Comparison of ENCODE assay signal across 19 cellular contexts in genomic region chr2:10514287-10514686, GRCh38.
DNase-seq lines count a peak whose midpoint lies in the region; ATAC-seq and TF ChIP-seq lines count a peak whose summit lies in the region.
"Had no signal": no experiment of that assay in that cellular context is flagged by ENCODE, and none has a peak within 500 bp of the region (broad histone marks: within the 10 kb centered on the region; RNA-seq: fewer than 3 reads in every experiment).

No MANE protein-coding gene starts in this region.

- no peaks in the 10 kb centered on the region for H3K27me3 Mint-ChIP-seq in activated T-cell treated with anti-CD3 and anti-CD28 coated beads, Interleukin-2, amount 50 U/mL, for 24 hours
- H3K27me3 Mint-ChIP-seq: T-helper 17 cell had no signal

- H3K27ac ChIP-seq in upper lobe of right lung = no peak overlapping the region
- H3K27ac ChIP-seq: BLaER1 treated with 17β-estradiol and CSF1 and Interleukin-3, amounts not matched to agents 10 nM and 100 nM; parathyroid adenoma had no signal

- no peak overlapping the region for H3K4me3 Mint-ChIP-seq in activated T-cell treated with anti-CD3 and anti-CD28 coated beads, Interleukin-2, amount 50 U/mL, for 24 hours
- H3K4me3 Mint-ChIP-seq: activated CD4-positive, alpha-beta T cell treated with anti-CD3 and anti-CD28 coated beads, Interleukin-2, amount 10 ng/mL, durations not matched to agents 24 days and 14 days; natural killer cell; T-helper 17 cell had no signal

- peaks cover 5% of the 10 kb centered on the region for H3K9me3 ChIP-seq in upper lobe of right lung

- peaks cover 8% of the 10 kb centered on the region for H3K36me3 Mint-ChIP-seq in activated T-cell treated with anti-CD3 and anti-CD28 coated beads, Interleukin-2, amount 50 U/mL, for 24 hours (ENCODE audit: low read depth)

- no peak for ATAC-seq in upper lobe of right lung
- ATAC-seq: K562, natural killer cell, T-helper 17 cell had no signal

- no peak overlapping the region for H3K27ac Mint-ChIP-seq in activated T-cell treated with anti-CD3 and anti-CD28 coated beads, Interleukin-2, amount 50 U/mL, for 24 hours
- H3K27ac Mint-ChIP-seq: activated CD4-positive, alpha-beta T cell treated with anti-CD3 and anti-CD28 coated beads, Interleukin-2, amount 10 ng/mL, durations not matched to agents 24 days and 14 days; natural killer cell; T-helper 17 cell had no signal

- H3K4me1 Mint-ChIP-seq in activated T-cell treated with anti-CD3 and anti-CD28 coated beads, Interleukin-2, amount 50 U/mL, for 24 hours (ENCODE audit: low read depth) = no peaks in the 10 kb centered on the region
- H3K4me1 Mint-ChIP-seq: activated CD4-positive, alpha-beta T cell treated with anti-CD3 and anti-CD28 coated beads, Interleukin-2, amount 10 ng/mL, durations not matched to agents 24 days and 14 days; natural killer cell; T-helper 17 cell had no signal

- intact Hi-C loops in upper lobe of right lung (cut with DNase I) = no loop called here

- DNase-seq in activated T-cell treated with anti-CD3 and anti-CD28 coated beads, Interleukin-2, amount 50 U/mL, for 24 hours = peak; percentile 11
- no peak for DNase-seq in activated T-cell treated with anti-CD3 and anti-CD28 coated beads, Interleukin-2, amount 50 U/mL, for 1 hour
- DNase-seq in RKO (ENCODE audit: low spot score) (peak; percentile 17), islet precursor cell (peak; percentile 28), upper lobe of right lung (peak; percentile 30), UCSD-AML1 (lab: John Stamatoyannopoulos, UW; ENCODE audit: unreplicated experiment) (no peak), DMS53 treated with DMSO at 0.1 percent for 48 hours (lab: John Stamatoyannopoulos, UW; ENCODE audit: unreplicated experiment) (no peak), DMS 273 treated with DMSO at 0.1 percent for 48 hours (lab: John Stamatoyannopoulos, UW) (no peak)
- DNase-seq: activated CD4-positive, alpha-beta T cell treated with anti-CD3 and anti-CD28 coated beads, Interleukin-2, amount 10 ng/mL, durations not matched to agents 24 days and 14 days; activated naive CD4-positive, alpha-beta T cell; amniotic stem cell; esophagus squamous epithelium; natural killer cell; NCI-H1694 treated with DMSO at 0.1 percent for 48 hours; stimulated activated CD4-positive, alpha-beta T cell treated with anti-CD3 and anti-CD28 coated beads, Interleukin-4, amount 100 ng/mL, for 24 hours; T-helper 17 cell had no signal

- TF ChIP-seq CTCF in upper lobe of right lung (IDR thresholded peaks at IDR 0.05) = no peak

- no peaks in the 10 kb centered on the region for H3K27me3 ChIP-seq in upper lobe of right lung
- H3K27me3 ChIP-seq: BLaER1 treated with 17β-estradiol and CSF1 and Interleukin-3, amounts not matched to agents 10 nM and 100 nM; esophagus squamous epithelium had no signal

- H3K36me3 ChIP-seq in upper lobe of right lung = no peaks in the 10 kb centered on the region
- H3K36me3 ChIP-seq: esophagus squamous epithelium had no signal

- H3K4me1 ChIP-seq in upper lobe of right lung = no peaks in the 10 kb centered on the region
- H3K4me1 ChIP-seq: BLaER1 treated with 17β-estradiol and CSF1 and Interleukin-3, amounts not matched to agents 10 nM and 100 nM; parathyroid adenoma had no signal

- H3K9me3 Mint-ChIP-seq in activated T-cell treated with anti-CD3 and anti-CD28 coated beads, Interleukin-2, amount 50 U/mL, for 24 hours = peaks cover 25% of the 10 kb centered on the region

- no peak overlapping the region for H3K4me3 ChIP-seq in upper lobe of right lung
- H3K4me3 ChIP-seq: BLaER1 treated with 17β-estradiol and CSF1 and Interleukin-3, amounts not matched to agents 10 nM and 100 nM; esophagus squamous epithelium; K562 had no signal

Comparison
In these comparisons a context has a peak if more than half of its experiments do, and no peak if none do; other contexts are left out.
1. DNase-seq: peak in activated T-cell treated with anti-CD3 and anti-CD28 coated beads, Interleukin-2, amount 50 U/mL, for 24 hours (single experiment), RKO (single experiment), islet precursor cell (single experiment) and upper lobe of right lung (single experiment); none in activated T-cell treated with anti-CD3 and anti-CD28 coated beads, Interleukin-2, amount 50 U/mL, for 1 hour (single experiment), UCSD-AML1 (single experiment), DMS53 treated with DMSO at 0.1 percent for 48 hours (single experiment) and DMS 273 treated with DMSO at 0.1 percent for 48 hours (single experiment).